Comparison of ENCODE assay signal across 1 cellular context in the genomic region with DNA sequence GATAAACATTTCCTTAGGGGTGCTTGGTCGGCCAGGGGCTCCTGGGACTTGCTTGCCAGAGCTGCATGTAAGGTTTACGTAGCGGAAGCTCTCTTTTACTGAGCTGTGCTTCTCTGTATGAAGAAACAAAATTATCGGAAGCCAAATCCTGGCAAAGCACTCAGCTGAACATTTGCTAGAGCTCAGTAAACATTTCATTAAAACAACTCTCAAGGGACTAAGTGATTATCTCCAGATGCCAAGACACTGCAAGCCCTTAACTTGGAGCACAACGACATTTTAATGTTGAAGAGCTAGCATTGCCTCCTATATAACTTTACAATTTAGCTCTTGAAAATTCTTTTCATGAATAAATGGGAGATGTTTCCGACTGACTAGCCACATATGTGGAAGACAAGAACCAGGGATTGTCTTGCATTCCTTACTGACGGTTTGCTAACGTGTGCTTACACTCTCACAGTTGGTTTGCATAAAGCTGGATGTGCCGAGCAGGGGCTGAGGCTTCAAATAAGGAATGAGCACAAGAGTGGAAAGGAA.
TF ChIP-seq lines count a peak whose summit lies in the region.

No MANE protein-coding gene starts in this region.

TF ChIP-seq in H1, 55 proteins besides CTCF, POLR2A, EP300 and RAD21:
- TF ChIP-seq RXRA (IDR thresholded peaks at IDR 0.05; ENCODE audit: insufficient read depth, low read depth, low read length): no peak
- TF ChIP-seq, protein P1, sequence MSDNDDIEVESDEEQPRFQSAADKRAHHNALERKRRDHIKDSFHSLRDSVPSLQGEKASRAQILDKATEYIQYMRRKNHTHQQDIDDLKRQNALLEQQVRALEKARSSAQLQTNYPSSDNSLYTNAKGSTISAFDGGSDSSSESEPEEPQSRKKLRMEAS (IDR thresholded peaks at IDR 0.05): no peak
